ENCODE assay signal across 8 cellular contexts in genomic region chr2:179410552-179411356, GRCh38.
A peak's percentile ranks its signal among the peaks of the same experiment; 100 is the strongest.
DNase-seq lines count a peak whose midpoint lies in the region; ATAC-seq and TF ChIP-seq lines count a peak whose summit lies in the region.

No MANE protein-coding gene starts in this region.

- H3K27me3 Mint-ChIP-seq in activated CD8-positive, alpha-beta T cell treated with anti-CD3 and anti-CD28 coated beads, Interleukin-2, amount 10 ng/mL, durations not matched to agents 7 days and 5 days (ENCODE audit: low read depth): peaks cover 9% of the 10 kb centered on the region

- H3K27ac Mint-ChIP-seq in activated CD8-positive, alpha-beta T cell treated with anti-CD3 and anti-CD28 coated beads, Interleukin-2, amount 10 ng/mL, durations not matched to agents 7 days and 5 days: no peak overlapping the region

- no peaks in the 10 kb centered on the region for H3K27me3 ChIP-seq in psoas muscle (ENCODE audit: insufficient read depth in 3 of 3, low read length in 2 of 3)

- no peak overlapping the region for H3K27ac ChIP-seq in psoas muscle

- peak; percentile 22 for DNase-seq in AML-193 (lab: John Stamatoyannopoulos, UW)
- DNase-seq in NCI-H2196 (lab: John Stamatoyannopoulos, UW; ENCODE audit: unreplicated experiment): peak; percentile 48
- peak; percentile 40 for DNase-seq in activated CD8-positive, alpha-beta T cell treated with anti-CD3 and anti-CD28 coated beads, Interleukin-2, amount 10 ng/mL, durations not matched to agents 7 days and 5 days
- DNase-seq in Right ventricle myocardium superior: no peak
- DNase-seq in psoas muscle: peak in 1 of 2 donors; percentile 50
- DNase-seq in 8988T: no peak

- intact Hi-C loops in Right ventricle myocardium superior (cut with DNase I) (no loop called here), psoas muscle (cut with DNase I) (loop anchor here in 1 of 2 donors (10.0 kb wide), 1 partner anchor 196 kb away; no protein-coding TSS in a partner anchor)

- H3K9me3 ChIP-seq in psoas muscle: no peaks in the 10 kb centered on the region

- TF ChIP-seq CTCF in psoas muscle (IDR thresholded peaks at IDR 0.05): peak; percentile 63

- H3K36me3 ChIP-seq in psoas muscle (ENCODE audit: insufficient read depth in 1 of 2, low read depth in 1 of 2): no peaks in the 10 kb centered on the region

- no peaks in the 10 kb centered on the region for H3K4me1 ChIP-seq in psoas muscle

- H3K4me3 ChIP-seq in psoas muscle: no peak overlapping the region

- no peaks in the 10 kb centered on the region for H3K9me3 Mint-ChIP-seq in activated CD8-positive, alpha-beta T cell treated with anti-CD3 and anti-CD28 coated beads, Interleukin-2, amount 10 ng/mL, durations not matched to agents 7 days and 5 days (ENCODE audit: insufficient read depth)

- ATAC-seq in GM18508 (IDR thresholded peaks at IDR 0.05; ENCODE audit: insufficient read depth, unreplicated experiment) (peak; percentile 47), HG03097 (IDR thresholded peaks at IDR 0.05; ENCODE audit: low FRiP score, unreplicated experiment) (peak; percentile 76), Right ventricle myocardium superior (ENCODE audit: poor library complexity) (peak; percentile 79), psoas muscle (peak; percentile 47 to 79 (median 68))
- ATAC-seq in activated CD8-positive, alpha-beta T cell treated with anti-CD3 and anti-CD28 coated beads, Interleukin-2, amount 10 ng/mL, durations not matched to agents 7 days and 5 days: peak; percentile 65

- no peaks in the 10 kb centered on the region for H3K4me1 Mint-ChIP-seq in activated CD8-positive, alpha-beta T cell treated with anti-CD3 and anti-CD28 coated beads, Interleukin-2, amount 10 ng/mL, durations not matched to agents 7 days and 5 days (ENCODE audit: low read depth)

- no peaks in the 10 kb centered on the region for H3K36me3 Mint-ChIP-seq in activated CD8-positive, alpha-beta T cell treated with anti-CD3 and anti-CD28 coated beads, Interleukin-2, amount 10 ng/mL, durations not matched to agents 7 days and 5 days (ENCODE audit: low read depth)

- H3K4me3 Mint-ChIP-seq in activated CD8-positive, alpha-beta T cell treated with anti-CD3 and anti-CD28 coated beads, Interleukin-2, amount 10 ng/mL, durations not matched to agents 7 days and 5 days: no peak overlapping the region

- POLR2A ChIA-PET in activated CD8-positive, alpha-beta T cell treated with anti-CD3 and anti-CD28 coated beads, Interleukin-2, amount 10 ng/mL, durations not matched to agents 7 days and 5 days (lab: Charles Lee): no interaction called here

- CTCF ChIA-PET in activated CD8-positive, alpha-beta T cell treated with anti-CD3 and anti-CD28 coated beads, Interleukin-2, amount 10 ng/mL, durations not matched to agents 7 days and 5 days (lab: Charles Lee): interaction anchor here (0.7 to 1.5 kb wide), 12 partner anchors 10 to 566 kb away, joined by 3 to 17 read pairs (median 4); no protein-coding TSS in a partner anchor

- WGBS in psoas muscle, 3 donors: 35 to 49% (median 37%) methylated on average over 8 of the region's 8 CpGs

Comparison
In these comparisons a context has a peak if more than half of its experiments do, and no peak if none do; other contexts are left out.
1. DNase-seq: peak in AML-193 (2 of 2), NCI-H2196 (single experiment) and activated CD8-positive, alpha-beta T cell treated with anti-CD3 and anti-CD28 coated beads, Interleukin-2, amount 10 ng/mL, durations not matched to agents 7 days and 5 days (single experiment); none in Right ventricle myocardium superior (single experiment) and 8988T (single experiment).
2. Peak in every context shown above with its lines, with median percentiles within 50 percentile points of each other: ATAC-seq.